Comparison of ENCODE assay signal across 11 cellular contexts in genomic region chr13:28475916-28476725, GRCh38. TPM values are rescaled to one million over a fixed set of nuclear protein-coding genes. Genes with fewer than 3 reads are reported as not detected.
DNase-seq lines count a peak whose midpoint lies in the region; ATAC-seq and TF ChIP-seq lines count a peak whose summit lies in the region.
"Had no signal": no experiment of that assay in that cellular context is flagged by ENCODE, and none has a peak within 500 bp of the region (broad histone marks: within the 10 kb centered on the region; RNA-seq: fewer than 3 reads in every experiment).

No MANE protein-coding gene starts in this region.

- H3K36me3 ChIP-seq in ACC112 (ENCODE audit: insufficient read depth, low read length): no peaks in the 10 kb centered on the region
- H3K36me3 ChIP-seq: esophagus squamous epithelium, neural progenitor cell had no signal

- no peaks in the 10 kb centered on the region for H3K27me3 ChIP-seq in ACC112 (ENCODE audit: insufficient read depth, low read length)
- H3K27me3 ChIP-seq: neural progenitor cell had no signal

- POLR2A ChIA-PET in WTC11 (lab: Charles Lee): interaction anchor here (0.6 kb wide), 1 partner anchor 18 kb away, joined by 3 read pairs; no protein-coding TSS in a partner anchor

- intact Hi-C loops in left ventricle myocardium superior (cut with micrococcal nuclease): no loop called here

- ATAC-seq in WTC11 (no peak), left ventricle myocardium superior (peak; percentile 64), HG02571 (IDR thresholded peaks at IDR 0.05; ENCODE audit: unreplicated experiment) (no peak), GM21423 (IDR thresholded peaks at IDR 0.05; ENCODE audit: unreplicated experiment) (no peak)

- H3K27me3 Mint-ChIP-seq in WTC11 (ENCODE audit: low read depth): no peaks in the 10 kb centered on the region

- peak; percentile 48 for DNase-seq in H4 (ENCODE audit: low spot score)
- no peak for DNase-seq in WTC11 (ENCODE audit: low spot score)
- no peak for DNase-seq in left ventricle myocardium superior
- no peak for DNase-seq in central memory CD4-positive, alpha-beta T cell
- DNase-seq in NCI-H2196 treated with DMSO at 0.1 percent for 48 hours (lab: John Stamatoyannopoulos, UW; ENCODE audit: unreplicated experiment): no peak
- DNase-seq: esophagus squamous epithelium, NCI-H1417 had no signal

- peaks cover 68% of the 10 kb centered on the region for H3K4me1 Mint-ChIP-seq in WTC11

- no peak overlapping the region for H2AFZ ChIP-seq in ACC112 (ENCODE audit: low read length, unreplicated experiment)
- H2AFZ ChIP-seq: neural progenitor cell had no signal

- no peak overlapping the region for H3K4me3 ChIP-seq in ACC112 (ENCODE audit: low read depth, low read length)
- H3K4me3 ChIP-seq: esophagus squamous epithelium, neural progenitor cell had no signal

- no peak overlapping the region for H3K4me3 Mint-ChIP-seq in WTC11
- H3K4me3 Mint-ChIP-seq: neural progenitor cell had no signal

- peak overlapping the region; percentile 18; the same call in 1 of the 2 replicates for H3K27ac ChIP-seq in ACC112 (ENCODE audit: low read depth, low read length)
- H3K27ac ChIP-seq: esophagus squamous epithelium, neural progenitor cell had no signal

- TF ChIP-seq CTCF in WTC11 (IDR thresholded peaks at IDR 0.05): no peak

- no peaks in the 10 kb centered on the region for H3K79me2 ChIP-seq in ACC112 (ENCODE audit: control insufficient read depth, insufficient read depth, low read length, unreplicated experiment)

- peaks cover 21% of the 10 kb centered on the region for H3K36me3 Mint-ChIP-seq in WTC11
- H3K36me3 Mint-ChIP-seq: neural progenitor cell had no signal

- H3K4me1 ChIP-seq in ACC112 (ENCODE audit: control insufficient read depth, insufficient read depth, low read length, unreplicated experiment): peaks cover 40% of the 10 kb centered on the region
- H3K4me1 ChIP-seq: neural progenitor cell had no signal

- peak overlapping the region; percentile 30; the same call in 1 of the 2 replicates for H3K27ac Mint-ChIP-seq in WTC11
- H3K27ac Mint-ChIP-seq: neural progenitor cell had no signal

- H3K9me3 Mint-ChIP-seq in WTC11: peaks cover 11% of the 10 kb centered on the region
- H3K9me3 Mint-ChIP-seq: neural progenitor cell had no signal

- CTCF ChIA-PET in WTC11 (lab: Charles Lee): no interaction called here

TF ChIP-seq in WTC11, 78 proteins besides CTCF, POLR2A, EP300 and RAD21:
- TF ChIP-seq FOXJ3 (CRISPR knock-in tag; IDR thresholded peaks at IDR 0.05; ENCODE audit: borderline replicate concordance) (no peak), USF2 (CRISPR knock-in tag; IDR thresholded peaks at IDR 0.05) (no peak), NFYB (CRISPR knock-in tag; conservative IDR thresholded peaks at IDR 0.05; ENCODE audit: low read depth) (no peak), NR2C2 (CRISPR knock-in tag; IDR thresholded peaks at IDR 0.05) (no peak)

RNA-seq across cellular contexts. Expression of gene FLT1, which starts 18.8 kb away (rescaled TPM):
- 0.25 and 0.43 TPM in 2 replicates for total RNA-seq in H4 (2014; rRNA removed; shearing (Covaris generic))
- total RNA-seq in WTC11 (2021) (66.3 to 71.0 TPM (median 66.8 TPM) in 3 replicates), left ventricle myocardium superior (46.1 TPM)

Comparison
In these comparisons a context has a peak if more than half of its experiments do, and no peak if none do; other contexts are left out.
1. RNA of gene FLT1, which starts 18.8 kb away (total RNA-seq): 66.3 to 71.0 TPM in WTC11 and 46.1 TPM in left ventricle myocardium superior (single experiment); 0.25 to 0.43 TPM in H4; every median in the first group is over 10 times any median in the second.